In the genomic region with DNA sequence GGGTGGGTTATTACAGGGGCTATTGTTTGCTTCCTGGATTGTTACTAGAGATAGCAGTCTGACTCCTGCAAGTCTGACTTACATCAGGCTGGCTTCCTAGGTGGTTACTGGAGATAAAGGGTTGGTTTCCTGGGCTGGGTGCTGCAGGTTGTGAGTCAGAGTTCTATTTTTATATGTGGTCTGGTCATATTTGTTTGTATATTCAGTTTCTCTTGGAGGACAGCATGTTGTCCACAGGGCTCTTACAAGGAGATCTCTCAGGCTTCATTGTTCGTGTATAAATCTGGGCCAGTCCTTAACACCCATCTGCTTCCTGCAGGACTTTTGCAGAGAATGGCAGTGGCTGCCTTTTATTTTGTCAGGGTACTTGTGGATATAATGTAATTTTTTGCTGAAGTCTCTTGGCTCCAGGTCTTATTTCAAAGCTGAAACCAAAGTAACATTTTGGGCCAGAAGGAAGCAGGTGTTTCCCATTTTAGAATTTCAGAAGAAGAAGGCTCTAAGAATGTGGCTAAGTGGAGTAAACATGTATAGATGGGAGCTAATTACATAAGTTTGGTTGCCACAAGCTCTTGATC, we compare ENCODE assay signal across 12 cellular contexts.
DNase-seq lines count a peak whose midpoint lies in the region; ATAC-seq and TF ChIP-seq lines count a peak whose summit lies in the region.
"Had no signal": no experiment of that assay in that cellular context is flagged by ENCODE, and none has a peak within 500 bp of the region (broad histone marks: within the 10 kb centered on the region; RNA-seq: fewer than 3 reads in every experiment).

No MANE protein-coding gene starts in this region.

- no peak overlapping the region for H2AFZ ChIP-seq in Karpas-422 (ENCODE audit: low read length)

- H3K4me3 ChIP-seq in Karpas-422 (ENCODE audit: low read length) (no peak overlapping the region), cardiac fibroblast (replicated peaks in 1 of 2; ENCODE audit: low read depth in 2 of 2, low read length in 2 of 2) (no peak overlapping the region)
- H3K4me3 ChIP-seq: dorsolateral prefrontal cortex, left lung, thyroid gland had no signal

- H3K36me3 ChIP-seq in Karpas-422 (ENCODE audit: insufficient read depth, low read length) = no peaks in the 10 kb centered on the region
- H3K36me3 ChIP-seq: left lung, thyroid gland had no signal

- no peak overlapping the region for H3K4me2 ChIP-seq in Karpas-422 (ENCODE audit: low read depth, low read length, poor library complexity, severe bottlenecking)

- no peaks in the 10 kb centered on the region for H4K20me1 ChIP-seq in Karpas-422 (ENCODE audit: insufficient read depth, low read depth, low read length)

- TF ChIP-seq CTCF in cardiac fibroblast (IDR thresholded peaks at IDR 0.05; ENCODE audit: low read depth, low read length) = no peak
- TF ChIP-seq CTCF in nephron progenitor cell (IDR thresholded peaks at IDR 0.05) = no peak

- TF ChIP-seq POLR2A in GM18505 (IDR thresholded peaks at IDR 0.05; ENCODE audit: borderline replicate concordance, extremely low read depth, insufficient read depth, insufficient read length) = no peak

- H3K4me1 Mint-ChIP-seq in nephron progenitor cell = peaks cover 11% of the 10 kb centered on the region

- DNase-seq in NCI-H510A treated with DMSO at 0.1 percent for 48 hours (lab: John Stamatoyannopoulos, UW) (peak; percentile 26), NCI-H510A (lab: John Stamatoyannopoulos, UW) (no peak), Karpas-422 (peak; percentile 27), cardiac fibroblast (ENCODE audit: low read depth in 2 of 2) (peak; percentile 29 to 87), renal cortical epithelial cell (ENCODE audit: low read depth) (peak; percentile 11), NCI-H146 treated with DMSO at 0.1 percent for 48 hours (lab: John Stamatoyannopoulos, UW; ENCODE audit: unreplicated experiment) (no peak), nephron progenitor cell (no peak)
- DNase-seq: activated T-cell treated with anti-CD3 and anti-CD28 coated beads for 4 hours, dorsolateral prefrontal cortex, left lung, thyroid gland had no signal

- H3K9me3 ChIP-seq in Karpas-422 (ENCODE audit: low read length) = no peaks in the 10 kb centered on the region
- H3K9me3 ChIP-seq: thyroid gland had no signal

- no peaks in the 10 kb centered on the region for H3K27me3 ChIP-seq in Karpas-422 (ENCODE audit: low read length)
- H3K27me3 ChIP-seq: left lung, thyroid gland had no signal

- H3K4me3 Mint-ChIP-seq in nephron progenitor cell = no peak overlapping the region

- no peaks in the 10 kb centered on the region for H3K36me3 Mint-ChIP-seq in nephron progenitor cell (ENCODE audit: low read depth)

- no peak overlapping the region for H3K27ac Mint-ChIP-seq in nephron progenitor cell

- H3K27me3 Mint-ChIP-seq in nephron progenitor cell (ENCODE audit: low read depth, poor library complexity) = no peaks in the 10 kb centered on the region

- ATAC-seq in GM18505 (IDR thresholded peaks at IDR 0.05; ENCODE audit: unreplicated experiment) = no peak
- ATAC-seq: left lung had no signal

- no peak overlapping the region for H3K27ac ChIP-seq in Karpas-422 (ENCODE audit: low read length)
- H3K27ac ChIP-seq: thyroid gland had no signal

- no peak overlapping the region for H3K9ac ChIP-seq in Karpas-422 (ENCODE audit: low read length)

- no peaks in the 10 kb centered on the region for H3K9me2 ChIP-seq in Karpas-422 (replicated peaks; ENCODE audit: insufficient read depth, low read length)

- H3K4me1 ChIP-seq in Karpas-422 (ENCODE audit: low read length) = no peaks in the 10 kb centered on the region
- H3K4me1 ChIP-seq: thyroid gland had no signal

- no peaks in the 10 kb centered on the region for H3K9me3 Mint-ChIP-seq in nephron progenitor cell

- no peaks in the 10 kb centered on the region for H3K79me2 ChIP-seq in Karpas-422 (ENCODE audit: low read length)

Comparison
In these comparisons a context has a peak if more than half of its experiments do, and no peak if none do; other contexts are left out.
1. DNase-seq: peak in NCI-H510A treated with DMSO at 0.1 percent for 48 hours (single experiment), Karpas-422 (single experiment), cardiac fibroblast (2 of 2) and renal cortical epithelial cell (single experiment); none in NCI-H510A (single experiment), NCI-H146 treated with DMSO at 0.1 percent for 48 hours (single experiment) and nephron progenitor cell (single experiment).